In genomic region chr15:69090197-69090948, GRCh38 we compare ENCODE assay signal across 17 cellular contexts.
DNase-seq lines count a peak whose midpoint lies in the region; ATAC-seq, FAIRE-seq and TF ChIP-seq lines count a peak whose summit lies in the region.
"Had no signal": no experiment of that assay in that cellular context is flagged by ENCODE, and none has a peak within 500 bp of the region (broad histone marks: within the 10 kb centered on the region; RNA-seq: fewer than 3 reads in every experiment).

No MANE protein-coding gene starts in this region.

- no peaks in the 10 kb centered on the region; the same call in 1 of the 2 replicates for H3K9me1 ChIP-seq in IMR-90 (ENCODE audit: insufficient read depth, low read length)

- H3K9me3 ChIP-seq in BLaER1 = no peaks in the 10 kb centered on the region
- H3K9me3 ChIP-seq in IMR-90 (ENCODE audit: control insufficient read depth, insufficient read depth, low read length) = no peaks in the 10 kb centered on the region
- no peaks in the 10 kb centered on the region for H3K9me3 ChIP-seq in adipocyte (ENCODE audit: control insufficient read depth, low read length)
- H3K9me3 ChIP-seq: adrenal gland had no signal

- no peak overlapping the region for H4K8ac ChIP-seq in IMR-90 (ENCODE audit: low read depth in 2 of 2, low read length in 2 of 2)

- no peak overlapping the region for H3K4ac ChIP-seq in IMR-90 (ENCODE audit: low read depth, low read length)

- BruUV-seq in IMR-90 (replicated peaks; lab: Mats Ljungman, UMichigan) = no TSS peak

- dilution Hi-C loops in IMR-90 (cut with HindIII; ENCODE audit: low sequenced_read_pairs, unreplicated experiment) = no loop called here

- H3K56ac ChIP-seq in IMR-90 (ENCODE audit: extremely low read depth, insufficient read depth, low read length) = no peak overlapping the region

- ATAC-seq in IMR-90 (ENCODE audit: low read depth) = no peak; the same call in 1 of the 2 replicates
- ATAC-seq in GM21717 (IDR thresholded peaks at IDR 0.05; ENCODE audit: unreplicated experiment) = no peak
- ATAC-seq: Right ventricle myocardium inferior had no signal

- H3K23ac ChIP-seq in IMR-90 (ENCODE audit: low read depth, low read length) = no peak overlapping the region

- H4K20me1 ChIP-seq in BLaER1 = no peaks in the 10 kb centered on the region
- no peaks in the 10 kb centered on the region for H4K20me1 ChIP-seq in IMR-90 (ENCODE audit: insufficient read depth, low read length)

- H3K9ac ChIP-seq in BLaER1 (no peak overlapping the region), IMR-90 (ENCODE audit: low read depth, low read length) (no peak overlapping the region), adipocyte (ENCODE audit: low read length) (no peak overlapping the region)

- TF ChIP-seq POLR2A in IMR-90 (IDR thresholded peaks at IDR 0.05; ENCODE audit: low read depth, low read length) (no peak), GM12892 (IDR thresholded peaks at IDR 0.05; ENCODE audit: low read depth, low read length) (no peak)

- CTCF ChIA-PET in IMR-90 (lab: Yijun Ruan, JAX) = no interaction called here

- H3K4me1 ChIP-seq in BLaER1 = peaks cover 53% of the 10 kb centered on the region
- peaks cover 1% of the 10 kb centered on the region; the same call in 1 of the 2 replicates for H3K4me1 ChIP-seq in IMR-90 (ENCODE audit: control insufficient read depth, insufficient read depth, low read length)
- H3K4me1 ChIP-seq in adipocyte (ENCODE audit: control insufficient read depth, insufficient read depth, low read length) = peaks cover 8% of the 10 kb centered on the region
- H3K4me1 ChIP-seq: adrenal gland had no signal

- H3K14ac ChIP-seq in IMR-90 (replicated peaks; ENCODE audit: low read depth, low read length) = no peak overlapping the region

- H3K4me3 ChIP-seq in BLaER1 (no peak overlapping the region), IMR-90 (ENCODE audit: insufficient read depth, low read depth, low read length) (no peak overlapping the region), adipocyte (ENCODE audit: low read length) (no peak overlapping the region)
- H3K4me3 ChIP-seq: adrenal gland had no signal

- DNase-seq in IMR-90 = peak; percentile 29
- DNase-seq in adipocyte (ENCODE audit: low read depth) = peak; percentile 15
- peak; percentile 94 for DNase-seq in iPS DF 19.7 (ENCODE audit: low read depth, low spot score)
- DNase-seq in retina = no peak
- DNase-seq in stimulated activated CD8-positive, alpha-beta memory T cell treated with anti-CD3 and anti-CD28 coated beads, Interleukin-4, amount 100 ng/mL, for 48 hours = no peak
- DNase-seq in GM12892 (ENCODE audit: insufficient read length) = no peak
- DNase-seq: activated CD8-positive, alpha-beta memory T cell treated with anti-CD3 and anti-CD28 coated beads, Interleukin-2, amount 50 U/mL, for 48 hours; effector memory CD4-positive, alpha-beta T cell; immature natural killer cell; naive B cell had no signal

- no peak overlapping the region for H2AFZ ChIP-seq in IMR-90 (replicated peaks; ENCODE audit: low read length, poor library complexity)

- in situ Hi-C loops in IMR-90 (cut with MboI; ENCODE audit: low sequenced_read_pairs) = no loop called here

- H2BK15ac ChIP-seq in IMR-90 (ENCODE audit: low read depth, low read length) = no peak overlapping the region

- no peak overlapping the region for H2BK20ac ChIP-seq in IMR-90 (ENCODE audit: low read depth, low read length)

- no peak overlapping the region for H3K27ac ChIP-seq in BLaER1
- H3K27ac ChIP-seq in IMR-90 (ENCODE audit: insufficient read depth, low read length) = no peak overlapping the region
- H3K27ac ChIP-seq: adrenal gland, C4-2B, HL-60 had no signal

- no peak overlapping the region for H2AK9ac ChIP-seq in IMR-90 (replicated peaks; ENCODE audit: low read depth, low read length, poor library complexity)

- no peak overlapping the region for H3K18ac ChIP-seq in IMR-90 (ENCODE audit: low read depth, low read length)

- no peak overlapping the region for H2BK120ac ChIP-seq in IMR-90 (ENCODE audit: low read depth, low read length)

- H4K91ac ChIP-seq in IMR-90 (ENCODE audit: insufficient read depth, low read depth, low read length) = no peak overlapping the region

- H4K5ac ChIP-seq in IMR-90 (ENCODE audit: low read depth, low read length) = no peak overlapping the region

- no peak overlapping the region for H2BK5ac ChIP-seq in IMR-90 (ENCODE audit: low read depth, low read length, poor library complexity, severe bottlenecking)

- no peaks in the 10 kb centered on the region for H3K79me1 ChIP-seq in IMR-90 (ENCODE audit: low read depth in 1 of 2, low read length in 2 of 2)

- no peak for TF ChIP-seq RAD21 in IMR-90 (IDR thresholded peaks at IDR 0.05; ENCODE audit: low read length)

- intact Hi-C loops in IMR-90 (cut with micrococcal nuclease) = no loop called here

- H3K27me3 ChIP-seq in BLaER1 (no peaks in the 10 kb centered on the region), IMR-90 (ENCODE audit: control insufficient read depth, insufficient read depth, low read length) (peaks cover 59% of the 10 kb centered on the region), adipocyte (replicated peaks; ENCODE audit: control insufficient read depth, insufficient read depth, low read length) (peaks cover 30% of the 10 kb centered on the region)
- H3K27me3 ChIP-seq: adrenal gland had no signal

- H3K36me3 ChIP-seq in BLaER1 (no peaks in the 10 kb centered on the region), IMR-90 (ENCODE audit: control insufficient read depth, insufficient read depth, low read length) (no peaks in the 10 kb centered on the region), adipocyte (ENCODE audit: control insufficient read depth, insufficient read depth, low read length, severe bottlenecking) (no peaks in the 10 kb centered on the region)
- H3K36me3 ChIP-seq: adrenal gland had no signal

- TF ChIP-seq CTCF in IMR-90 (conservative IDR thresholded peaks at IDR 0.05; ENCODE audit: low read depth, low read length) = no peak

- WGBS in IMR-90 (ENCODE audit: extremely low coverage in 2 of 2, insufficient read length in 1 of 2), 2 experiments = 89% methylated on average over 1 of the region's 5 CpGs; no CpG with 5 or more reads in 1 of the 2 experiments

- H2AK5ac ChIP-seq in IMR-90 (ENCODE audit: low read depth, low read length) = no peak overlapping the region

- POLR2A ChIA-PET in IMR-90 (lab: Charles Lee; ENCODE audit: unreplicated experiment) = no interaction called here

- H3K4me2 ChIP-seq in BLaER1 (peak overlapping the region; percentile 74; the same call in 1 of the 2 replicates), IMR-90 (ENCODE audit: low read depth, low read length) (no peak overlapping the region)

- no peak for FAIRE-seq in GM12892 (lab: Jason Lieb, UNC)
- FAIRE-seq: TTC549 had no signal

TF ChIP-seq in IMR-90, 13 proteins besides CTCF, POLR2A, EP300 and RAD21:
- TF ChIP-seq RCOR1 (IDR thresholded peaks at IDR 0.05; ENCODE audit: insufficient replicate concordance, low read length) (no peak), SMC3 (IDR thresholded peaks at IDR 0.05; ENCODE audit: low read depth, low read length) (no peak), RFX5 (IDR thresholded peaks at IDR 0.05; ENCODE audit: low read depth, low read length) (no peak), CHD1 (IDR thresholded peaks at IDR 0.05; ENCODE audit: low read depth, low read length) (no peak), MAFK (IDR thresholded peaks at IDR 0.05; ENCODE audit: low read depth, low read length) (no peak), CEBPB (IDR thresholded peaks at IDR 0.05; ENCODE audit: low read depth, low read length) (no peak), MAZ (IDR thresholded peaks at IDR 0.05; ENCODE audit: borderline replicate concordance, low read depth, low read length) (no peak), MXI1 (IDR thresholded peaks at IDR 0.05; ENCODE audit: borderline replicate concordance, low read depth, low read length) (no peak), NFE2L2 (IDR thresholded peaks at IDR 0.05; ENCODE audit: low read depth, low read length) (no peak)
- TF ChIP-seq, protein P1, sequence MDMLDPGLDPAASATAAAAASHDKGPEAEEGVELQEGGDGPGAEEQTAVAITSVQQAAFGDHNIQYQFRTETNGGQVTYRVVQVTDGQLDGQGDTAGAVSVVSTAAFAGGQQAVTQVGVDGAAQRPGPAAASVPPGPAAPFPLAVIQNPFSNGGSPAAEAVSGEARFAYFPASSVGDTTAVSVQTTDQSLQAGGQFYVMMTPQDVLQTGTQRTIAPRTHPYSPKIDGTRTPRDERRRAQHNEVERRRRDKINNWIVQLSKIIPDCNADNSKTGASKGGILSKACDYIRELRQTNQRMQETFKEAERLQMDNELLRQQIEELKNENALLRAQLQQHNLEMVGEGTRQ (IDR thresholded peaks at IDR 0.05; ENCODE audit: low read depth, low read length) = no peak

Comparison
In these comparisons a context has a peak if more than half of its experiments do, and no peak if none do; other contexts are left out.
1. DNase-seq: peak in IMR-90 (single experiment), adipocyte (single experiment) and iPS DF 19.7 (single experiment); none in retina (single experiment), stimulated activated CD8-positive, alpha-beta memory T cell treated with anti-CD3 and anti-CD28 coated beads, Interleukin-4, amount 100 ng/mL, for 48 hours (single experiment) and GM12892 (single experiment).